ENCODE assay signal across 12 cellular contexts in genomic region chr10:19958787-19959186, GRCh38.
A peak's percentile ranks its signal among the peaks of the same experiment; 100 is the strongest.
DNase-seq lines count a peak whose midpoint lies in the region; ATAC-seq and TF ChIP-seq lines count a peak whose summit lies in the region.
"Had no signal": no experiment of that assay in that cellular context is flagged by ENCODE, and none has a peak within 500 bp of the region (broad histone marks: within the 10 kb centered on the region; RNA-seq: fewer than 3 reads in every experiment).

No MANE protein-coding gene starts in this region.

- ATAC-seq in GM18907 (IDR thresholded peaks at IDR 0.05; ENCODE audit: unreplicated experiment) (peak; percentile 97), GM21737 (IDR thresholded peaks at IDR 0.05; ENCODE audit: unreplicated experiment) (peak; percentile 99), HG03342 (IDR thresholded peaks at IDR 0.05; ENCODE audit: unreplicated experiment) (peak; percentile 92), right lobe of liver (peak; percentile 59 to 97 (median 68)), psoas muscle (no peak)
- ATAC-seq: activated naive CD4-positive, alpha-beta T cell treated with anti-CD3 and anti-CD28 coated beads, Interleukin-2, amount 50 U/mL, for 72 hours had no signal

- no peak overlapping the region for H3K4me3 ChIP-seq in right lobe of liver
- no peak overlapping the region for H3K4me3 ChIP-seq in psoas muscle
- no peak overlapping the region for H3K4me3 ChIP-seq in WERI-Rb-1 (ENCODE audit: low read depth, low read length)
- no peak overlapping the region for H3K4me3 ChIP-seq in testis
- H3K4me3 ChIP-seq: upper lobe of left lung had no signal

- intact Hi-C loops in right lobe of liver (cut with DNase I) = no loop called here
- intact Hi-C loops in psoas muscle (cut with DNase I) = no loop called here
- intact Hi-C loops in testis (cut with DNase I; ENCODE audit: low total_unique reads) = no loop called here

- no peak for DNase-seq in right lobe of liver
- no peak for DNase-seq in stimulated activated CD4-positive, alpha-beta T cell treated with anti-CD3 and anti-CD28 coated beads, Interleukin-12 subunit alpha, Interleukin-12 subunit beta, amount 100 ng/mL, for 4 hours
- DNase-seq in psoas muscle = no peak
- DNase-seq in WERI-Rb-1 = no peak
- DNase-seq in testis = no peak
- DNase-seq: activated B cell treated with CpG ODN at 0.5 μM for 24 hours, Caco-2, upper lobe of left lung had no signal

- H3K36me3 ChIP-seq in right lobe of liver = no peaks in the 10 kb centered on the region
- H3K36me3 ChIP-seq in psoas muscle (ENCODE audit: insufficient read depth in 1 of 2, low read depth in 1 of 2) = no peaks in the 10 kb centered on the region
- no peaks in the 10 kb centered on the region for H3K36me3 ChIP-seq in WERI-Rb-1
- H3K36me3 ChIP-seq in testis (ENCODE audit: low read depth, missing control alignments) = no peaks in the 10 kb centered on the region
- H3K36me3 ChIP-seq: upper lobe of left lung had no signal

- no peak for TF ChIP-seq POLR2A in right lobe of liver (IDR thresholded peaks at IDR 0.05)
- no peak for TF ChIP-seq POLR2A in testis (IDR thresholded peaks at IDR 0.05)

- no peak for TF ChIP-seq CTCF in right lobe of liver (IDR thresholded peaks at IDR 0.05)
- no peak for TF ChIP-seq CTCF in psoas muscle (IDR thresholded peaks at IDR 0.05)
- no peak for TF ChIP-seq CTCF in WERI-Rb-1 (IDR thresholded peaks at IDR 0.05; ENCODE audit: low read depth, low read length)
- no peak for TF ChIP-seq CTCF in testis (IDR thresholded peaks at IDR 0.05)

- H3K4me1 ChIP-seq in right lobe of liver (no peaks in the 10 kb centered on the region), psoas muscle (no peaks in the 10 kb centered on the region), testis (peaks cover 19% of the 10 kb centered on the region)
- H3K4me1 ChIP-seq: Caco-2 had no signal

- H3K27ac ChIP-seq in right lobe of liver (no peak overlapping the region), psoas muscle (no peak overlapping the region), WERI-Rb-1 (no peak overlapping the region), testis (no peak overlapping the region)

- H3K27me3 ChIP-seq in right lobe of liver (no peaks in the 10 kb centered on the region), psoas muscle (ENCODE audit: insufficient read depth in 3 of 3, low read length in 2 of 3) (no peaks in the 10 kb centered on the region), WERI-Rb-1 (ENCODE audit: insufficient read depth, low read depth, severe bottlenecking) (no peaks in the 10 kb centered on the region), testis (no peaks in the 10 kb centered on the region)
- H3K27me3 ChIP-seq: upper lobe of left lung had no signal

- H3K9me3 ChIP-seq in right lobe of liver = no peaks in the 10 kb centered on the region
- H3K9me3 ChIP-seq in psoas muscle = no peaks in the 10 kb centered on the region
- no peaks in the 10 kb centered on the region for H3K9me3 ChIP-seq in WERI-Rb-1 (ENCODE audit: severe bottlenecking)
- no peaks in the 10 kb centered on the region for H3K9me3 ChIP-seq in testis
- H3K9me3 ChIP-seq: Caco-2, upper lobe of left lung had no signal

Comparison
In these comparisons a context has a peak if more than half of its experiments do, and no peak if none do; other contexts are left out.
1. ATAC-seq: peak in GM18907 (single experiment), GM21737 (single experiment), HG03342 (single experiment) and right lobe of liver (4 of 4); none in psoas muscle (0 of 4).